In genomic region chr19:29668746-29669609, GRCh38 we compare ENCODE assay signal across 11 cellular contexts. TPM values are rescaled to one million over a fixed set of nuclear protein-coding genes. Genes with fewer than 3 reads are reported as not detected.
DNase-seq lines count a peak whose midpoint lies in the region; ATAC-seq, FAIRE-seq and TF ChIP-seq lines count a peak whose summit lies in the region.
"Had no signal": no experiment of that assay in that cellular context is flagged by ENCODE, and none has a peak within 500 bp of the region (broad histone marks: within the 10 kb centered on the region; RNA-seq: fewer than 3 reads in every experiment).

No MANE protein-coding gene starts in this region.

- TF ChIP-seq CTCF in heart left ventricle (IDR thresholded peaks at IDR 0.05), result peak in 10 of 12 donors; percentile 5 to 35 (median 18)

- intact Hi-C loops in heart left ventricle (cut with DNase I) (loop anchor here in 6 of 10 donors (5.0 to 10.0 kb wide), 4 partner anchors 43 to 64 kb away; partner anchors contain the start of genes C19orf12 (in 5 of the 6) and POP4 (in 1 of the 6)), left cardiac atrium (cut with DNase I) (no loop called here)

- H3K4me1 ChIP-seq in heart left ventricle, result peaks cover 14 to 86% (median 46%) of the 10 kb centered on the region in 12 donors

- peaks cover 72% of the 10 kb centered on the region for H3K36me3 Mint-ChIP-seq in activated T-cell treated with anti-CD3 and anti-CD28 coated beads, Interleukin-2, amount 50 U/mL, for 24 hours (ENCODE audit: low read depth)
- peaks cover 31 to 46% (median 43%) of the 10 kb centered on the region in 3 donors for H3K36me3 Mint-ChIP-seq in immature natural killer cell

- TF ChIP-seq POLR2A in heart left ventricle (IDR thresholded peaks at IDR 0.05), result no peak

- no peak for ATAC-seq in heart left ventricle
- ATAC-seq in left cardiac atrium, result no peak
- ATAC-seq in HG03354 (IDR thresholded peaks at IDR 0.05; ENCODE audit: poor library complexity, severe bottlenecking, unreplicated experiment), result no peak
- ATAC-seq in left lobe of liver, result no peak
- ATAC-seq in GM18873 (IDR thresholded peaks at IDR 0.05; ENCODE audit: low FRiP score, unreplicated experiment), result no peak

- peak; percentile 58 for FAIRE-seq in urothelium cell line (lab: Jason Lieb, UNC)

- 81 to 88% (median 85%) methylated on average over 11 to 13 of the region's 13 CpGs for WGBS in heart left ventricle, 4 donors

- H3K4me3 Mint-ChIP-seq in activated T-cell treated with anti-CD3 and anti-CD28 coated beads, Interleukin-2, amount 50 U/mL, for 24 hours, result peak overlapping the region; percentile 83
- H3K4me3 Mint-ChIP-seq in immature natural killer cell, result peak overlapping the region; percentile 80 to 97 (median 93)

- DNase-seq in heart left ventricle (peak in 1 of 5 donors; percentile 55), left cardiac atrium (no peak), immature natural killer cell (peak in 2 of 3 donors; percentile 32), urothelium cell line (ENCODE audit: low spot score) (peak; percentile 20), left lobe of liver (ENCODE audit: low spot score) (no peak)
- peak; percentile 48 for DNase-seq in activated T-cell treated with anti-CD3 and anti-CD28 coated beads, Interleukin-2, amount 50 U/mL, for 24 hours
- DNase-seq: activated CD8-positive, alpha-beta memory T cell treated with anti-CD3 and anti-CD28 coated beads, Interleukin-2, amount 50 U/mL, for 4 hours; COR-L47; glutamatergic neuron had no signal

- no peaks in the 10 kb centered on the region for H3K27me3 ChIP-seq in heart left ventricle

- peaks cover 80% of the 10 kb centered on the region for H3K4me1 Mint-ChIP-seq in activated T-cell treated with anti-CD3 and anti-CD28 coated beads, Interleukin-2, amount 50 U/mL, for 24 hours (ENCODE audit: low read depth)
- H3K4me1 Mint-ChIP-seq in immature natural killer cell, result peaks cover 84% of the 10 kb centered on the region in 2 donors

- H3K27ac ChIP-seq in heart left ventricle, result peak overlapping the region; percentile 6 to 96 (median 93)

- H3K9me3 ChIP-seq in heart left ventricle, result no peaks in the 10 kb centered on the region

- H3K27me3 Mint-ChIP-seq in activated T-cell treated with anti-CD3 and anti-CD28 coated beads, Interleukin-2, amount 50 U/mL, for 24 hours, result no peaks in the 10 kb centered on the region
- H3K27me3 Mint-ChIP-seq in immature natural killer cell (ENCODE audit: low read depth in 3 of 3), result peaks cover 23 to 46% (median 44%) of the 10 kb centered on the region in 3 donors

- peak overlapping the region in 1 of 12 donors; percentile 8 for H3K4me3 ChIP-seq in heart left ventricle

- H3K9me3 Mint-ChIP-seq in activated T-cell treated with anti-CD3 and anti-CD28 coated beads, Interleukin-2, amount 50 U/mL, for 24 hours, result no peaks in the 10 kb centered on the region
- H3K9me3 Mint-ChIP-seq in immature natural killer cell, result no peaks in the 10 kb centered on the region

- H3K36me3 ChIP-seq in heart left ventricle, result peaks cover 0 to 5% (median 2%) of the 10 kb centered on the region in 9 donors

- peak overlapping the region; percentile 95 for H3K27ac Mint-ChIP-seq in activated T-cell treated with anti-CD3 and anti-CD28 coated beads, Interleukin-2, amount 50 U/mL, for 24 hours
- peak overlapping the region; percentile 98 to 100 (median 100) for H3K27ac Mint-ChIP-seq in immature natural killer cell

RNA-seq across cellular contexts. Expression of gene PLEKHF1, which starts 3.7 kb away (rescaled TPM):
- 10 to 100 TPM in 8 of 9 donors, 1 to 10 TPM in 1; 7.8 to 46.1 (median 17.5) TPM for total RNA-seq in heart left ventricle
- polyA plus RNA-seq in heart left ventricle, result 10 to 100 TPM; 38.6 to 42.0 TPM
- 10 to 100 TPM; 28.1 to 32.8 TPM for total RNA-seq in left cardiac atrium
- polyA plus RNA-seq in immature natural killer cell, result 100 to 1,000 TPM; 107 to 244 (median 141) TPM
- 11.3 TPM for total RNA-seq in left lobe of liver

RNA-seq across cellular contexts. Expression of gene C19orf12, which starts 46.1 kb away (rescaled TPM):
- total RNA-seq in heart left ventricle, result 10 to 100 TPM; 35.7 to 80.3 (median 49.2) TPM
- polyA plus RNA-seq in heart left ventricle, result 10 to 100 TPM; 34.0 to 47.1 TPM
- 10 to 100 TPM; 48.2 to 52.0 TPM for total RNA-seq in left cardiac atrium
- 10 to 100 TPM; 32.4 to 68.3 (median 60.3) TPM for polyA plus RNA-seq in immature natural killer cell
- total RNA-seq in left lobe of liver, result 52.3 TPM

Comparison
In these comparisons a context has a peak if more than half of its experiments do, and no peak if none do; other contexts are left out.
1. intact Hi-C loops: an anchor here in heart left ventricle (5.0 to 10.0 kb wide); none called in left cardiac atrium.
2. DNase-seq: peak in activated T-cell treated with anti-CD3 and anti-CD28 coated beads, Interleukin-2, amount 50 U/mL, for 24 hours (single experiment), immature natural killer cell (2 of 3) and urothelium cell line (single experiment); none in left cardiac atrium (single experiment) and left lobe of liver (single experiment).